8 cellular contexts compared by ENCODE assay signal in the genomic region with DNA sequence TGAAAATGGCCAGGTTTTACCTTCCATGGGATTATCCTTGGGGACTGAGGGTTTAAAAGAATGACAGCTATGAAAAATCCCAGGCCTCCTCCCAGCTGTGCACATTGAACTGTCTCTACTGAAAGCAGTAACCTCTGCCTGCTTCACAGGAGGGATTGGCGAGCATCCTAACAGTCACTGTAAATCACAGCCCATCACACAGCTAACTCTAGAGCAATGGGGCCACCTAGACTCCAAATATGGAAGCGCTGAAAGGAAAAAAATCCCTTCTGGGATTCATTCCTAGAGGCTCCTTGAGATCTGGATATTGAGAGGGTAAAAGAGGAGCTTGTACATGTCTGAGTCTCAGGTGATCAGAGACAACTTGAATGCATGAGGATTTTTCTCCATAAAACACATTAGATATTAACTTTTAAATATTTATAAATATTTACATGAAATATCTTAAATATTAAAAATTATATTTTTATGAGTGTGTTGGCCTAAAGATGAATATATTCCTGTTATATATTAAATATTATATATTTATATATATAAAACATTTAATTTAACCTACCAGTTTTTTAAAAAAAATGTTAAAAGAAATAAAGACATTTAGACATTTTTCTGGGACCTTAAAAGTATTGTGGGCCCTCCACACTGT.
DNase-seq lines count a peak whose midpoint lies in the region; ATAC-seq lines count a peak whose summit lies in the region.

No MANE protein-coding gene starts in this region.

- ATAC-seq in GM19324 (IDR thresholded peaks at IDR 0.05; ENCODE audit: low FRiP score, unreplicated experiment), result no peak
- ATAC-seq in HG02610 (IDR thresholded peaks at IDR 0.05; ENCODE audit: unreplicated experiment), result no peak
- ATAC-seq in GM21381 (IDR thresholded peaks at IDR 0.05; ENCODE audit: unreplicated experiment), result no peak

- DNase-seq in NCI-H1436 (lab: John Stamatoyannopoulos, UW) (peak; percentile 27), NCI-H1436 treated with DMSO at 0.1 percent for 48 hours (lab: John Stamatoyannopoulos, UW) (no peak), NCI-H524 treated with DMSO at 0.1 percent for 48 hours (lab: John Stamatoyannopoulos, UW) (peak; percentile 72), dedifferentiated amniotic fluid mesenchymal stem cell (ENCODE audit: extremely low spot score) (peak; percentile 46), occipital lobe (lab: John Stamatoyannopoulos, UW) (peak; percentile 52)
